ENCODE assay signal across 1 cellular context in the genomic region with DNA sequence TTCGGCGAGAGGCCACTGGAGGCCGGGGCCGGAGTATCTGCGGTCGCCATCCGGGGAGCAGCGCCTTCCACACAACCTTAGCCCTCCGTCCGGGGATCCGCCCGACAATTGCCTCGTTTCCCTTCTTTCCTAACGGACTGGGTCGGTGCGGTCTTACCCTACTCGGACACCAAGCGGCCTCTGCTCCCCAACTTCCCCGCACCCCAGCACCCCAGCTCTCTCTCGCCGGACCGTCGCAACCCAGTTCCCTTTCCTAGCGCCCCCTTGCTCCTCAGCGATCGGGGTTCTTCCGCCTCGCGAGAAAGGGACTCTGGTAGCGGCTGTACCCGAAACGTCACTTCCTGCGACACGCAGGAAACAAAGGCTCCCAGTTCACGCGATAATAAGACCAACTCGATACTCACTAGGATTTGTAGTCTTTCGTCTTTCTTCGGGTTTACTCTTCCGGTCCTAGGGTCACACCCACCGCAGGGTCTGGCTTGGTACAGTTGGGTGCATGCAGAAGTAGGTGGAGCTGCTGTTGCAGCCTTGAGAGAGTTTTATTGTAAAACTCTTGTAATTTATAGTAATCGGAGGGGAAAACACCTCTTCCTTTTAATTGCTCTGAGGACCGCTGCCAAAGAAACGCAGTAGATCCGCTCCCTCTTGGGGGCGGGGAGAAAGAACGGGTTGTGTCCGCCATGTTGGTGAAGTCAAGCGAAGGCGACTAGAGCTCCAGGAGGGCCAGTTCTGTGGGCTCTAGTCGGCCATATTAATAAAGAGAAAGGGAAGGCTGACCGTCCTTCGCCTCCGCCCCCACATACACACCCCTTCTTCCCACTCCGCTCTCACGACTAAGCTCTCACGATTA.
TF ChIP-seq lines count a peak whose summit lies in the region.

A gene (plus strand): TSS at position 741 of the 850 bp plus-strand sequence. CDS start 209 bp downstream, outside the sequence.
A gene with protein sequence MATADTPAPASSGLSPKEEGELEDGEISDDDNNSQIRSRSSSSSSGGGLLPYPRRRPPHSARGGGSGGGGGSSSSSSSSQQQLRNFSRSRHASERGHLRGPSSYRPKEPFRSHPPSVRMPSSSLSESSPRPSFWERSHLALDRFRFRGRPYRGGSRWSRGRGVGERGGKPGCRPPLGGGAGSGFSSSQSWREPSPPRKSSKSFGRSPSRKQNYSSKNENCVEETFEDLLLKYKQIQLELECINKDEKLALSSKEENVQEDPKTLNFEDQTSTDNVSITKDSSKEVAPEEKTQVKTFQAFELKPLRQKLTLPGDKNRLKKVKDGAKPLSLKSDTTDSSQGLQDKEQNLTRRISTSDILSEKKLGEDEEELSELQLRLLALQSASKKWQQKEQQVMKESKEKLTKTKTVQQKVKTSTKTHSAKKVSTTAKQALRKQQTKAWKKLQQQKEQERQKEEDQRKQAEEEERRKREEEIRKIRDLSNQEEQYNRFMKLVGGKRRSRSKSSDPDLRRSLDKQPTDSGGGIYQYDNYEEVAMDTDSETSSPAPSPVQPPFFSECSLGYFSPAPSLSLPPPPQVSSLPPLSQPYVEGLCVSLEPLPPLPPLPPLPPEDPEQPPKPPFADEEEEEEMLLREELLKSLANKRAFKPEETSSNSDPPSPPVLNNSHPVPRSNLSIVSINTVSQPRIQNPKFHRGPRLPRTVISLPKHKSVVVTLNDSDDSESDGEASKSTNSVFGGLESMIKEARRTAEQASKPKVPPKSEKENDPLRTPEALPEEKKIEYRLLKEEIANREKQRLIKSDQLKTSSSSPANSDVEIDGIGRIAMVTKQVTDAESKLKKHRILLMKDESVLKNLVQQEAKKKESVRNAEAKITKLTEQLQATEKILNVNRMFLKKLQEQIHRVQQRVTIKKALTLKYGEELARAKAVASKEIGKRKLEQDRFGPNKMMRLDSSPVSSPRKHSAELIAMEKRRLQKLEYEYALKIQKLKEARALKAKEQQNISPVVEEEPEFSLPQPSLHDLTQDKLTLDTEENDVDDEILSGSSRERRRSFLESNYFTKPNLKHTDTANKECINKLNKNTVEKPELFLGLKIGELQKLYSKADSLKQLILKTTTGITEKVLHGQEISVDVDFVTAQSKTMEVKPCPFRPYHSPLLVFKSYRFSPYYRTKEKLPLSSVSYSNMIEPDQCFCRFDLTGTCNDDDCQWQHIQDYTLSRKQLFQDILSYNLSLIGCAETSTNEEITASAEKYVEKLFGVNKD (N-terminal part only) (minus strand): TSS at position 288 of the 850 bp plus-strand sequence. CDS start 238 bp downstream, at position 50.

TF ChIP-seq in HepG2, 621 proteins besides CTCF, POLR2A, EP300 and RAD21 (continued from another document and continues in another):
- TF ChIP-seq, protein P1, sequence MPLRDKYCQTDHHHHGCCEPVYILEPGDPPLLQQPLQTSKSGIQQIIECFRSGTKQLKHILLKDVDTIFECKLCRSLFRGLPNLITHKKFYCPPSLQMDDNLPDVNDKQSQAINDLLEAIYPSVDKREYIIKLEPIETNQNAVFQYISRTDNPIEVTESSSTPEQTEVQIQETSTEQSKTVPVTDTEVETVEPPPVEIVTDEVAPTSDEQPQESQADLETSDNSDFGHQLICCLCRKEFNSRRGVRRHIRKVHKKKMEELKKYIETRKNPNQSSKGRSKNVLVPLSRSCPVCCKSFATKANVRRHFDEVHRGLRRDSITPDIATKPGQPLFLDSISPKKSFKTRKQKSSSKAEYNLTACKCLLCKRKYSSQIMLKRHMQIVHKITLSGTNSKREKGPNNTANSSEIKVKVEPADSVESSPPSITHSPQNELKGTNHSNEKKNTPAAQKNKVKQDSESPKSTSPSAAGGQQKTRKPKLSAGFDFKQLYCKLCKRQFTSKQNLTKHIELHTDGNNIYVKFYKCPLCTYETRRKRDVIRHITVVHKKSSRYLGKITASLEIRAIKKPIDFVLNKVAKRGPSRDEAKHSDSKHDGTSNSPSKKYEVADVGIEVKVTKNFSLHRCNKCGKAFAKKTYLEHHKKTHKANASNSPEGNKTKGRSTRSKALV (CRISPR knock-in tag; IDR thresholded peaks at IDR 0.05), result no peak
- TF ChIP-seq TCF12 (IDR thresholded peaks at IDR 0.05), result no peak
- no peak for TF ChIP-seq TCF12 (CRISPR knock-in tag; IDR thresholded peaks at IDR 0.05)
- TF ChIP-seq, protein P2, sequence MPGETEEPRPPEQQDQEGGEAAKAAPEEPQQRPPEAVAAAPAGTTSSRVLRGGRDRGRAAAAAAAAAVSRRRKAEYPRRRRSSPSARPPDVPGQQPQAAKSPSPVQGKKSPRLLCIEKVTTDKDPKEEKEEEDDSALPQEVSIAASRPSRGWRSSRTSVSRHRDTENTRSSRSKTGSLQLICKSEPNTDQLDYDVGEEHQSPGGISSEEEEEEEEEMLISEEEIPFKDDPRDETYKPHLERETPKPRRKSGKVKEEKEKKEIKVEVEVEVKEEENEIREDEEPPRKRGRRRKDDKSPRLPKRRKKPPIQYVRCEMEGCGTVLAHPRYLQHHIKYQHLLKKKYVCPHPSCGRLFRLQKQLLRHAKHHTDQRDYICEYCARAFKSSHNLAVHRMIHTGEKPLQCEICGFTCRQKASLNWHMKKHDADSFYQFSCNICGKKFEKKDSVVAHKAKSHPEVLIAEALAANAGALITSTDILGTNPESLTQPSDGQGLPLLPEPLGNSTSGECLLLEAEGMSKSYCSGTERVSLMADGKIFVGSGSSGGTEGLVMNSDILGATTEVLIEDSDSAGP (CRISPR knock-in tag; IDR thresholded peaks at IDR 0.05; ENCODE audit: borderline replicate concordance), result peak; percentile 66; the same call in 1 of the 2 replicates
- TF ChIP-seq ZNF660 (CRISPR knock-in tag; IDR thresholded peaks at IDR 0.05; ENCODE audit: borderline replicate concordance, low read depth), result no peak
- peak; percentile 94 for TF ChIP-seq CREB1 (IDR thresholded peaks at IDR 0.05)
- peak; percentile 99 for TF ChIP-seq CREB1 (CRISPR knock-in tag; IDR thresholded peaks at IDR 0.05)
- peak; percentile 71 for TF ChIP-seq ZFY (CRISPR knock-in tag; IDR thresholded peaks at IDR 0.05)
- TF ChIP-seq, protein P3, sequence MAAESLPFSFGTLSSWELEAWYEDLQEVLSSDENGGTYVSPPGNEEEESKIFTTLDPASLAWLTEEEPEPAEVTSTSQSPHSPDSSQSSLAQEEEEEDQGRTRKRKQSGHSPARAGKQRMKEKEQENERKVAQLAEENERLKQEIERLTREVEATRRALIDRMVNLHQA (CRISPR knock-in tag; IDR thresholded peaks at IDR 0.05), result no peak
- TF ChIP-seq HNF4G (IDR thresholded peaks at IDR 0.05; ENCODE audit: borderline replicate concordance, low read depth, low read length), result no peak
- TF ChIP-seq HNF4G (CRISPR knock-in tag; IDR thresholded peaks at IDR 0.05; ENCODE audit: borderline replicate concordance, low read depth), result no peak; the same call in 1 of the 2 replicates
- TF ChIP-seq NFE2L1 (CRISPR knock-in tag; IDR thresholded peaks at IDR 0.05; ENCODE audit: borderline replicate concordance), result 0 out of 2 replicates have a peak, but pooled peaks have one; percentile 40
- TF ChIP-seq SP5 (CRISPR knock-in tag; IDR thresholded peaks at IDR 0.05; ENCODE audit: borderline replicate concordance, low read depth), result 0 out of 2 replicates have a peak, but pooled peaks have one; percentile 55
- TF ChIP-seq RNF2 (conservative IDR thresholded peaks at IDR 0.05; ENCODE audit: low read depth), result no peak
- TF ChIP-seq AGO1 (IDR thresholded peaks at IDR 0.05; ENCODE audit: low read depth, low read length, poor library complexity, severe bottlenecking), result no peak
- no peak for TF ChIP-seq CENPT (CRISPR knock-in tag; IDR thresholded peaks at IDR 0.05; ENCODE audit: low read depth)
- peak; percentile 6; the same call in 1 of the 2 replicates for TF ChIP-seq MYC (CRISPR knock-in tag; IDR thresholded peaks at IDR 0.05; ENCODE audit: borderline replicate concordance)
- TF ChIP-seq ATM (IDR thresholded peaks at IDR 0.05; ENCODE audit: borderline replicate concordance), result no peak
- TF ChIP-seq, protein P4, sequence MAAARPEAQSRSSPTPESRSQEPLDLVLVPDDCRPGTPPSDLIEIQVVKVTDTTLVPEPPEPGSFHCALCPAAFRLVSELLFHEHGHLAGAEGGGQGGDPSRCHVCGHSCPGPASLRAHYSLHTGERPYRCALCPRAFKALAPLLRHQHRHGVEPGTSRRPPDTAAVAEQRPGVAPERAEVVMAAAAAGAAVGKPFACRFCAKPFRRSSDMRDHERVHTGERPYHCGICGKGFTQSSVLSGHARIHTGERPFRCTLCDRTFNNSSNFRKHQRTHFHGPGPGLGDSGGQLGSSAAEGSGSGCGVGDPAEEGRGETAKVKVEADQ (CRISPR knock-in tag; IDR thresholded peaks at IDR 0.05; ENCODE audit: borderline replicate concordance), result no peak; the same call in 1 of the 2 replicates
- TF ChIP-seq RFXAP (CRISPR knock-in tag; IDR thresholded peaks at IDR 0.05; ENCODE audit: borderline replicate concordance), result peak; percentile 44; the same call in 1 of the 2 replicates
- no peak for TF ChIP-seq HOXA9 (CRISPR knock-in tag; IDR thresholded peaks at IDR 0.05; ENCODE audit: borderline replicate concordance)
- no peak for TF ChIP-seq ADNP (CRISPR knock-in tag; IDR thresholded peaks at IDR 0.05)
- no peak for TF ChIP-seq NFIB (CRISPR knock-in tag; IDR thresholded peaks at IDR 0.05; ENCODE audit: borderline replicate concordance)
- no peak; the same call in 1 of the 2 replicates for TF ChIP-seq SOX13 (IDR thresholded peaks at IDR 0.05)
- peak in 1 of 2 experiments; percentile 50; a peak in 2 of 4 replicates for TF ChIP-seq SOX13 (CRISPR knock-in tag; conservative IDR thresholded peaks at IDR 0.05 in 1 of 2, IDR thresholded peaks at IDR 0.05 in 1 of 2)
- TF ChIP-seq, protein P5, sequence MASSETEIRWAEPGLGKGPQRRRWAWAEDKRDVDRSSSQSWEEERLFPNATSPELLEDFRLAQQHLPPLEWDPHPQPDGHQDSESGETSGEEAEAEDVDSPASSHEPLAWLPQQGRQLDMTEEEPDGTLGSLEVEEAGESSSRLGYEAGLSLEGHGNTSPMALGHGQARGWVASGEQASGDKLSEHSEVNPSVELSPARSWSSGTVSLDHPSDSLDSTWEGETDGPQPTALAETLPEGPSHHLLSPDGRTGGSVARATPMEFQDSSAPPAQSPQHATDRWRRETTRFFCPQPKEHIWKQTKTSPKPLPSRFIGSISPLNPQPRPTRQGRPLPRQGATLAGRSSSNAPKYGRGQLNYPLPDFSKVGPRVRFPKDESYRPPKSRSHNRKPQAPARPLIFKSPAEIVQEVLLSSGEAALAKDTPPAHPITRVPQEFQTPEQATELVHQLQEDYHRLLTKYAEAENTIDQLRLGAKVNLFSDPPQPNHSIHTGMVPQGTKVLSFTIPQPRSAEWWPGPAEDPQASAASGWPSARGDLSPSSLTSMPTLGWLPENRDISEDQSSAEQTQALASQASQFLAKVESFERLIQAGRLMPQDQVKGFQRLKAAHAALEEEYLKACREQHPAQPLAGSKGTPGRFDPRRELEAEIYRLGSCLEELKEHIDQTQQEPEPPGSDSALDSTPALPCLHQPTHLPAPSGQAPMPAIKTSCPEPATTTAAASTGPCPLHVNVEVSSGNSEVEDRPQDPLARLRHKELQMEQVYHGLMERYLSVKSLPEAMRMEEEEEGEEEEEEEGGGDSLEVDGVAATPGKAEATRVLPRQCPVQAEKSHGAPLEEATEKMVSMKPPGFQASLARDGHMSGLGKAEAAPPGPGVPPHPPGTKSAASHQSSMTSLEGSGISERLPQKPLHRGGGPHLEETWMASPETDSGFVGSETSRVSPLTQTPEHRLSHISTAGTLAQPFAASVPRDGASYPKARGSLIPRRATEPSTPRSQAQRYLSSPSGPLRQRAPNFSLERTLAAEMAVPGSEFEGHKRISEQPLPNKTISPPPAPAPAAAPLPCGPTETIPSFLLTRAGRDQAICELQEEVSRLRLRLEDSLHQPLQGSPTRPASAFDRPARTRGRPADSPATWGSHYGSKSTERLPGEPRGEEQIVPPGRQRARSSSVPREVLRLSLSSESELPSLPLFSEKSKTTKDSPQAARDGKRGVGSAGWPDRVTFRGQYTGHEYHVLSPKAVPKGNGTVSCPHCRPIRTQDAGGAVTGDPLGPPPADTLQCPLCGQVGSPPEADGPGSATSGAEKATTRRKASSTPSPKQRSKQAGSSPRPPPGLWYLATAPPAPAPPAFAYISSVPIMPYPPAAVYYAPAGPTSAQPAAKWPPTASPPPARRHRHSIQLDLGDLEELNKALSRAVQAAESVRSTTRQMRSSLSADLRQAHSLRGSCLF (CRISPR knock-in tag; IDR thresholded peaks at IDR 0.05; ENCODE audit: borderline replicate concordance), result no peak
- TF ChIP-seq ZNF564 (CRISPR knock-in tag; IDR thresholded peaks at IDR 0.05), result no peak
- TF ChIP-seq, protein P6, sequence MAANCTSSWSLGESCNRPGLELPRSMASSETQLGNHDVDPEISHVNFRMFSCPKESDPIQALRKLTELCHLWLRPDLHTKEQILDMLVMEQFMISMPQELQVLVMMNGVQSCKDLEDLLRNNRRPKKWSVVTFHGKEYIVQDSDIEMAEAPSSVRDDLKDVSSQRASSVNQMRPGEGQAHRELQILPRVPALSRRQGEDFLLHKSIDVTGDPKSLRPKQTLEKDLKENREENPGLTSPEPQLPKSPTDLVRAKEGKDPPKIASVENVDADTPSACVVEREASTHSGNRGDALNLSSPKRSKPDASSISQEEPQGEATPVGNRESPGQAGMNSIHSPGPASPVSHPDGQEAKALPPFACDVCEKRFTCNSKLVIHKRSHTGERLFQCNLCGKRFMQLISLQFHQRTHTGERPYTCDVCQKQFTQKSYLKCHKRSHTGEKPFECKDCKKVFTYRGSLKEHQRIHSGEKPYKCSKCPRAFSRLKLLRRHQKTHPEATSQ (CRISPR knock-in tag; IDR thresholded peaks at IDR 0.05; ENCODE audit: borderline replicate concordance), result no peak
- TF ChIP-seq, protein P7, sequence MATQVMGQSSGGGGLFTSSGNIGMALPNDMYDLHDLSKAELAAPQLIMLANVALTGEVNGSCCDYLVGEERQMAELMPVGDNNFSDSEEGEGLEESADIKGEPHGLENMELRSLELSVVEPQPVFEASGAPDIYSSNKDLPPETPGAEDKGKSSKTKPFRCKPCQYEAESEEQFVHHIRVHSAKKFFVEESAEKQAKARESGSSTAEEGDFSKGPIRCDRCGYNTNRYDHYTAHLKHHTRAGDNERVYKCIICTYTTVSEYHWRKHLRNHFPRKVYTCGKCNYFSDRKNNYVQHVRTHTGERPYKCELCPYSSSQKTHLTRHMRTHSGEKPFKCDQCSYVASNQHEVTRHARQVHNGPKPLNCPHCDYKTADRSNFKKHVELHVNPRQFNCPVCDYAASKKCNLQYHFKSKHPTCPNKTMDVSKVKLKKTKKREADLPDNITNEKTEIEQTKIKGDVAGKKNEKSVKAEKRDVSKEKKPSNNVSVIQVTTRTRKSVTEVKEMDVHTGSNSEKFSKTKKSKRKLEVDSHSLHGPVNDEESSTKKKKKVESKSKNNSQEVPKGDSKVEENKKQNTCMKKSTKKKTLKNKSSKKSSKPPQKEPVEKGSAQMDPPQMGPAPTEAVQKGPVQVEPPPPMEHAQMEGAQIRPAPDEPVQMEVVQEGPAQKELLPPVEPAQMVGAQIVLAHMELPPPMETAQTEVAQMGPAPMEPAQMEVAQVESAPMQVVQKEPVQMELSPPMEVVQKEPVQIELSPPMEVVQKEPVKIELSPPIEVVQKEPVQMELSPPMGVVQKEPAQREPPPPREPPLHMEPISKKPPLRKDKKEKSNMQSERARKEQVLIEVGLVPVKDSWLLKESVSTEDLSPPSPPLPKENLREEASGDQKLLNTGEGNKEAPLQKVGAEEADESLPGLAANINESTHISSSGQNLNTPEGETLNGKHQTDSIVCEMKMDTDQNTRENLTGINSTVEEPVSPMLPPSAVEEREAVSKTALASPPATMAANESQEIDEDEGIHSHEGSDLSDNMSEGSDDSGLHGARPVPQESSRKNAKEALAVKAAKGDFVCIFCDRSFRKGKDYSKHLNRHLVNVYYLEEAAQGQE (IDR thresholded peaks at IDR 0.05; ENCODE audit: borderline replicate concordance in 1 of 2, low read depth in 1 of 2, low read length in 2 of 2), result 0 out of 4 replicates have a peak, but pooled peaks of 1 of the 2 experiments have one; percentile 21
- no peak for TF ChIP-seq ZNF790 (CRISPR knock-in tag; IDR thresholded peaks at IDR 0.05; ENCODE audit: borderline replicate concordance)
- TF ChIP-seq HNRNPH1 (optimal IDR thresholded peaks at IDR 0.05; ENCODE audit: low read depth, low read length), result peak; percentile 78
- TF ChIP-seq RARG (CRISPR knock-in tag; IDR thresholded peaks at IDR 0.05; ENCODE audit: low read depth), result no peak
